Comparison of ENCODE assay signal across 8 cellular contexts in the genomic region with DNA sequence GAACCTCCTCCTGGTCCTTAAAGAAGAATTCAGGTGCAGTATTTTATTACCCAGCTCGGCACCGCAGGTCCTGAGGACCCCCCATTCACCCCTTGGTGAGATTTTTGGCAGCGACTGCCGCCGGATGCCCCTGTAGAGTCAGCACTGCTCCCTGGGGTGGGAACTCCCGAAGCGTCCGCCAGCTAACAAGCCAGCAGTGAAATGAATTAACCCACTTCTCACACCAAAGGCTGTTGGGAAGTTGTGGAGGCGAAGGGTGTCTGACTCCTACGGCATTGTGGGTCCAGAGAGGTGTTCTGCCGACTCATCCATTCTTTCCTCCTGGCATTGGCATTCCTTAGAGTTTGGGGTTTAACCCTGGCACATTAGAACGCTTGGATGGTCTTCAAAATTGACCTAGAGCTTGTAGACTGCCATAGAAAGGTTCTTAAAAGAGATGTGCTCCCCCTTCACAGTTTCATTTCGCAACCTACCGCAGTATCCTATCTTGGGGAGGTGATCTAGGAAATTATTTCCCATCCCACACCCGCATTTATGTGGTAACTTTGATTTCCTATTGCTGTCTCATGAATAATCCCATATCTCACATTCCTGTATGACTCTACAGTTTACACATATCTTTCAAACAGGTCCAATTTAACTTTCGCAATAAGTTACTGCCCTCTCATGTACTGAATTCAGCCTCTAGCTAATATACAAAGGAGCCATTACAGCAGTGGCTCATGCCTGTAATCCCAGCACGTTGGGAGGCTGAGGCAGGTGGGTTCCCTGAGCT. TPM values are rescaled to one million over a fixed set of nuclear protein-coding genes. Genes with fewer than 3 reads are reported as not detected.
DNase-seq lines count a peak whose midpoint lies in the region; TF ChIP-seq lines count a peak whose summit lies in the region.

No MANE protein-coding gene starts in this region.

- DNase-seq in NCI-H460 (ENCODE audit: extremely low read depth, low read depth), result peak; percentile 59
- no peak for DNase-seq in esophagus squamous epithelium (lab: John Stamatoyannopoulos, UW)
- DNase-seq in ovary, result peak in 3 of 5 donors; percentile 25 to 54 (median 49)
- no peak for DNase-seq in effector CD8-positive, alpha-beta T cell (lab: John Stamatoyannopoulos, UW)
- DNase-seq in AML-193 (lab: John Stamatoyannopoulos, UW), result no peak
- DNase-seq in medulla oblongata (ENCODE audit: extremely low spot score), result no peak
- DNase-seq in GM10248 (ENCODE audit: extremely low spot score), result no peak

- TF ChIP-seq POLR2A in esophagus squamous epithelium (IDR thresholded peaks at IDR 0.05) (no peak), ovary (IDR thresholded peaks at IDR 0.05) (no peak)

- no peaks in the 10 kb centered on the region for H3F3A ChIP-seq in DOHH2 (ENCODE audit: control insufficient read depth, insufficient read depth)

- H3K4me2 ChIP-seq in DOHH2 (ENCODE audit: low read length), result peak overlapping the region; percentile 32; the same call in 1 of the 2 replicates

- no peak overlapping the region for H3K27ac ChIP-seq in DOHH2 (ENCODE audit: low read depth, low read length)
- peak overlapping the region; percentile 5 to 82 (median 58) for H3K27ac ChIP-seq in esophagus squamous epithelium
- peak overlapping the region in 1 of 2 donors; percentile 62 for H3K27ac ChIP-seq in ovary

- no peaks in the 10 kb centered on the region for H4K20me1 ChIP-seq in DOHH2 (ENCODE audit: control insufficient read depth, insufficient read depth, low read depth, low read length)

- H3K4me1 ChIP-seq in DOHH2 (ENCODE audit: control insufficient read depth, low read length) (peaks cover 18% of the 10 kb centered on the region), esophagus squamous epithelium (peaks cover 7 to 30% (median 15%) of the 10 kb centered on the region in 3 donors), ovary (ENCODE audit: insufficient read depth) (peaks cover 7% of the 10 kb centered on the region)

- intact Hi-C loops in esophagus squamous epithelium (cut with DNase I) (no loop called here), ovary (cut with DNase I) (no loop called here)

- H3K27me3 ChIP-seq in DOHH2 (ENCODE audit: control insufficient read depth, low read length) (no peaks in the 10 kb centered on the region), esophagus squamous epithelium (peaks cover 0 to 11% (median 0%) of the 10 kb centered on the region in 4 donors), ovary (no peaks in the 10 kb centered on the region)

- H3K9me3 ChIP-seq in DOHH2 (ENCODE audit: control insufficient read depth, insufficient read depth, low read length), result peaks cover 7% of the 10 kb centered on the region
- H3K9me3 ChIP-seq in esophagus squamous epithelium, result peaks cover 0 to 15% (median 15%) of the 10 kb centered on the region in 3 donors
- no peaks in the 10 kb centered on the region for H3K9me3 ChIP-seq in ovary

- H3K4me3 ChIP-seq in DOHH2 (ENCODE audit: low read length), result peak overlapping the region; percentile 14; the same call in 1 of the 2 replicates
- H3K4me3 ChIP-seq in esophagus squamous epithelium, result peak overlapping the region; percentile 52 to 84 (median 62)
- peak overlapping the region; percentile 70 for H3K4me3 ChIP-seq in ovary

- no peaks in the 10 kb centered on the region for H3K36me3 ChIP-seq in DOHH2 (ENCODE audit: control insufficient read depth, low read length)
- H3K36me3 ChIP-seq in esophagus squamous epithelium, result no peaks in the 10 kb centered on the region
- no peaks in the 10 kb centered on the region for H3K36me3 ChIP-seq in ovary

- no peak for TF ChIP-seq EP300 in ovary (IDR thresholded peaks at IDR 0.05)

- WGBS in esophagus squamous epithelium, 2 donors, result 60 to 71% methylated on average over 9 to 15 of the region's 17 CpGs
- WGBS in ovary, 3 donors, result 85 to 87% (median 85%) methylated on average over 17 of the region's 17 CpGs

- peaks cover 4% of the 10 kb centered on the region; the same call in 1 of the 2 replicates for H3K79me2 ChIP-seq in DOHH2 (ENCODE audit: control insufficient read depth, low read length)

- CTCF ChIA-PET in GM10248 (lab: Yijun Ruan, JAX), result no interaction called here

- H3K9me2 ChIP-seq in DOHH2 (replicated peaks; ENCODE audit: control insufficient read depth, low read length), result no peaks in the 10 kb centered on the region

- POLR2A ChIA-PET in GM10248 (lab: Yijun Ruan, JAX), result interaction anchor here (0.6 to 1.7 kb wide), 2 partner anchors 40 to 52 kb away, joined by 3 to 4 read pairs; a partner anchor contains a TSS

- TF ChIP-seq CTCF in DOHH2 (IDR thresholded peaks at IDR 0.05; ENCODE audit: low read depth, low read length, poor library complexity, severe bottlenecking) (no peak), esophagus squamous epithelium (IDR thresholded peaks at IDR 0.05) (no peak), ovary (IDR thresholded peaks at IDR 0.05) (no peak), GM10248 (IDR thresholded peaks at IDR 0.05; ENCODE audit: control extremely low read depth, extremely low read depth, low read depth, missing control alignments) (no peak)

RNA-seq across cellular contexts. Expression of a gene that starts 0.9 kb away (rescaled TPM):
- 9.0 and 9.3 TPM in 2 replicates for total RNA-seq in NCI-H460 (2014; rRNA removed; shearing (Covaris generic))
- 2.5 and 5.7 TPM in 2 replicates for polyA plus RNA-seq in NCI-H460 (2014; cell fraction: nucleus; rRNA removed)
- total RNA-seq in esophagus squamous epithelium (1 to 10 TPM; 2.3 to 6.0 (median 2.6) TPM), ovary (10 to 100 TPM in 5 of 7 donors, 1 to 10 TPM in 2; 3.3 to 19.6 (median 12.8) TPM)
- polyA plus RNA-seq in ovary, result 1 to 10 TPM; 3.4 to 8.4 TPM

RNA-seq across cellular contexts. Expression of a gene that starts 39.3 kb away (rescaled TPM):
- 551 and 563 TPM in 2 replicates for total RNA-seq in NCI-H460 (2014; rRNA removed; shearing (Covaris generic))
- polyA plus RNA-seq in NCI-H460 (2014; cell fraction: nucleus; rRNA removed), result 857 and 1,056 TPM in 2 replicates
- 100 to 1,000 TPM in 3 of 4 donors, 10 to 100 TPM in 1; 76.0 to 344 (median 191) TPM for total RNA-seq in esophagus squamous epithelium
- 100 to 1,000 TPM in 2 of 7 donors, 10 to 100 TPM in 5; 41.7 to 171 (median 68.4) TPM for total RNA-seq in ovary
- 100 to 1,000 TPM in 1 of 2 donors, 10 to 100 TPM in 1; 41.7 to 105 TPM for polyA plus RNA-seq in ovary

Comparison
In these comparisons a context has a peak if more than half of its experiments do, and no peak if none do; other contexts are left out.
1. H3K4me3 ChIP-seq: peak in every context shown above with its lines; median percentile 70 in ovary; 62 in esophagus squamous epithelium; 14 in DOHH2.
2. DNase-seq: peak in NCI-H460 (single experiment) and ovary (3 of 5); none in esophagus squamous epithelium (single experiment), effector CD8-positive, alpha-beta T cell (single experiment), AML-193 (0 of 2), medulla oblongata (single experiment) and GM10248 (single experiment).